In the genomic region with DNA sequence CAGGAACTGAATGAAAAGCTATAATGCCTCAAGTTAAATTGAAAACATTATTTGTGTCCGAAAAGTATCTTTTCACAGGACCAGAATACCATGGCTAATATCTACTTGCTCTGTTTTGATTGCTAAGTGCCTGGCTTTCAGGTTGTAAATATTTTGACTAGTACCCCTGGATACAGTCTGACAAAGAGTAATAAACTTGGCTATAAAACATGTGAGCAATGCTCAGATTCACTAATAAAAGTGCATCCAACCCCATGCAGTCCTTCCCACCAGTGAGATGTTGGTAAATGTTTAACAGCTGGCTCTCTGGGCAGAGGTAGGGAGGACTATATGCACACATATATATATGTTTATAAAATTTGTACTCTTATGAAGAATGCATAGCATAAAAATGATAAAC, we compare ENCODE assay signal across 18 cellular contexts.
DNase-seq lines count a peak whose midpoint lies in the region; ATAC-seq and TF ChIP-seq lines count a peak whose summit lies in the region.
"Had no signal": no experiment of that assay in that cellular context is flagged by ENCODE, and none has a peak within 500 bp of the region (broad histone marks: within the 10 kb centered on the region; RNA-seq: fewer than 3 reads in every experiment).

No MANE protein-coding gene starts in this region.

- TF ChIP-seq CTCF in astrocyte of the spinal cord (IDR thresholded peaks at IDR 0.05; ENCODE audit: low read depth, low read length), result no peak
- TF ChIP-seq CTCF in OCI-LY7 (conservative IDR thresholded peaks at IDR 0.05; ENCODE audit: low read length), result no peak

- no peaks in the 10 kb centered on the region for H3K36me3 ChIP-seq in OCI-LY7 (ENCODE audit: insufficient read depth, low read length)
- H3K36me3 ChIP-seq: Peyer's patch, stomach had no signal

- no peak overlapping the region for H2AFZ ChIP-seq in OCI-LY7 (ENCODE audit: low read length)

- no peak overlapping the region for H3K4me2 ChIP-seq in OCI-LY7 (ENCODE audit: low read length)

- no peaks in the 10 kb centered on the region for H3K9me2 ChIP-seq in OCI-LY7 (ENCODE audit: insufficient read depth, low read length)

- BruUV-seq in OCI-LY7 (replicated peaks; lab: Mats Ljungman, UMichigan), result no TSS peak

- H3K4me1 ChIP-seq in OCI-LY7 (ENCODE audit: insufficient read depth, low read length, poor library complexity, severe bottlenecking), result no peaks in the 10 kb centered on the region
- H3K4me1 ChIP-seq: stomach had no signal

- no peak overlapping the region for H3K4me3 ChIP-seq in astrocyte of the spinal cord (ENCODE audit: low read depth, low read length)
- H3K4me3 ChIP-seq in OCI-LY7 (ENCODE audit: low read depth, low read length, poor library complexity, severe bottlenecking), result no peak overlapping the region
- H3K4me3 ChIP-seq: Peyer's patch, stomach had no signal

- POLR2A ChIA-PET in OCI-LY7 (lab: Charles Lee), result interaction anchor here (0.6 to 1.0 kb wide), 3 partner anchors 25 to 38 kb away, joined by 3 read pairs; no protein-coding TSS in a partner anchor

- no peak for DNase-seq in Right ventricle myocardium inferior (ENCODE audit: missing footprints)
- no peak for DNase-seq in cardiac septum (ENCODE audit: low spot score)
- DNase-seq in astrocyte of the spinal cord (ENCODE audit: low read depth, low spot score), result peak; percentile 33
- peak; percentile 84 for DNase-seq in kidney glomerular epithelial cell (lab: John Stamatoyannopoulos, UW)
- DNase-seq in OCI-LY7 (ENCODE audit: low spot score), result no peak
- DNase-seq in activated naive CD4-positive, alpha-beta T cell treated with anti-CD3 and anti-CD28 coated beads, Interleukin-2, amount 50 U/mL, for 16 hours, result no peak
- no peak for DNase-seq in HuH-7.5 (ENCODE audit: low spot score)
- DNase-seq: activated CD4-positive, alpha-beta T cell treated with anti-CD3 and anti-CD28 coated beads, Interleukin-2, amount 50 U/mL, for 4 hours; CD8-positive, alpha-beta T cell; immature natural killer cell; NCI-H2081 treated with DMSO at 0.1 percent for 48 hours; NCI-H526 treated with DMSO at 0.1 percent for 48 hours; Peyer's patch; stimulated activated CD4-positive, alpha-beta T cell treated with anti-CD3 and anti-CD28 coated beads, Interleukin-1b, Interleukin-23, amount 100 ng/mL, for 48 hours; stomach had no signal

- intact Hi-C loops in Right ventricle myocardium inferior (cut with DNase I), result no loop called here
- intact Hi-C loops in cardiac septum (cut with DNase I), result no loop called here
- intact Hi-C loops in OCI-LY7 (cut with micrococcal nuclease; ENCODE audit: unreplicated experiment), result no loop called here

- in situ Hi-C loops in astrocyte of the spinal cord (cut with HindIII; ENCODE audit: low sequenced_read_pairs), result no loop called here

- H3K79me2 ChIP-seq in OCI-LY7 (ENCODE audit: insufficient read depth, low read depth, low read length), result no peaks in the 10 kb centered on the region

- no peak overlapping the region for H3K27ac ChIP-seq in OCI-LY7 (ENCODE audit: low read depth, low read length, poor library complexity, severe bottlenecking)
- H3K27ac ChIP-seq: epithelial cell of prostate, Peyer's patch, stomach had no signal

- no peaks in the 10 kb centered on the region for H3K9me3 ChIP-seq in OCI-LY7 (ENCODE audit: low read length)
- H3K9me3 ChIP-seq: Peyer's patch, stomach had no signal

- CTCF ChIA-PET in OCI-LY7 (lab: Charles Lee; ENCODE audit: unreplicated experiment), result no interaction called here

- H4K20me1 ChIP-seq in OCI-LY7 (ENCODE audit: insufficient read depth, low read length), result no peaks in the 10 kb centered on the region

- ATAC-seq in Right ventricle myocardium inferior, result peak; percentile 60
- no peak for ATAC-seq in HG03159 (IDR thresholded peaks at IDR 0.05; ENCODE audit: unreplicated experiment)
- ATAC-seq: activated naive CD4-positive, alpha-beta T cell treated with anti-CD3 and anti-CD28 coated beads, Interleukin-2, amount 50 U/mL, for 72 hours; CD8-positive, alpha-beta T cell had no signal

Comparison
In these comparisons a context has a peak if more than half of its experiments do, and no peak if none do; other contexts are left out.
1. DNase-seq: peak in astrocyte of the spinal cord (single experiment) and kidney glomerular epithelial cell (single experiment); none in Right ventricle myocardium inferior (single experiment), cardiac septum (single experiment), OCI-LY7 (single experiment), activated naive CD4-positive, alpha-beta T cell treated with anti-CD3 and anti-CD28 coated beads, Interleukin-2, amount 50 U/mL, for 16 hours (single experiment) and HuH-7.5 (single experiment).